In the genomic region with DNA sequence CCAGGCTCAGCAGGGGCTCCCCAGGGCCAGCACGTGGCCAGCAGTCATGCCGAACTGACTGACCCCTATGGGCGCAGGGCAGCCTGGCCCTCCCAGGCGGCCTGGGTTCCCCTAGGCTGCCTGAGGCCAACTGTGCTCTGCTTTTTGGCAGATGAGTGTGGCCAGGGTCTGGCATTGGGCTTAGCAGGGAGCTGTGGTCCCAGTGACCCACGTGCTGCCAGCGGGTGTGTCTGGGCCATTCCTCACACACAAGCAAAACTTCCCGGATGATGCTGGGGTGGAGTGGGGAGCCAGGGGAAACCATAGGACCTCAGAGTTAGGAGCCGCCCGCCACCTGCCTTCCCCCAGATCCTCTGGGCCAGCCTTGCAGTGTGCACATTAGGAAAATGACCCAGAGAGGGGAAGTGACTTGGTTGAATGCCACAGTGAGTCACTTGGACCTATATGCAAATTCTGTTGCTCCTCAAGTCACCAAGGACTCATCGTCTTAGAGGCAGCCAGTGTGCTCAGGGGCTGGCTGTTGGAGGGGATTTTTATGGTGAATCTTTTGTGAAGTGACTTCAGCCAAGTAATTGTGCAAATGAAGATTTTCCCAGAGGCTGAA, we compare ENCODE assay signal across 8 cellular contexts. TPM values are rescaled to one million over a fixed set of nuclear protein-coding genes. Genes with fewer than 3 reads are reported as not detected.
DNase-seq lines count a peak whose midpoint lies in the region; ATAC-seq, FAIRE-seq and TF ChIP-seq lines count a peak whose summit lies in the region.

No MANE protein-coding gene starts in this region.

- in situ Hi-C loops in gastrocnemius medialis (cut with MboI; ENCODE audit: low sequenced_read_pairs in 4 of 4) = loop anchor here in 3 of 4 donors (10.0 to 25.0 kb wide), 3 partner anchors 71 to 328 kb away; a partner anchor contains a TSS

- no peak for TF ChIP-seq CTCF in OCI-LY1 (IDR thresholded peaks at IDR 0.05; ENCODE audit: low read length)
- TF ChIP-seq CTCF in colonic mucosa (IDR thresholded peaks at IDR 0.05) = no peak
- TF ChIP-seq CTCF in gastrocnemius medialis (IDR thresholded peaks at IDR 0.05 in 4 of 5, conservative IDR thresholded peaks at IDR 0.05 in 1 of 5) = no peak
- no peak for TF ChIP-seq CTCF in D721Med (IDR thresholded peaks at IDR 0.05; ENCODE audit: insufficient read depth, missing control alignments)

- H3K9ac ChIP-seq in OCI-LY1 (ENCODE audit: low read length) (peak overlapping the region; percentile 69), colonic mucosa (ENCODE audit: low read depth in 2 of 2, low read length in 2 of 2) (no peak overlapping the region)

- no peaks in the 10 kb centered on the region for H3K9me2 ChIP-seq in OCI-LY1 (ENCODE audit: low read depth, low read length)

- H4K20me1 ChIP-seq in OCI-LY1 (ENCODE audit: insufficient read depth, low read length) = no peaks in the 10 kb centered on the region

- H3K36me3 ChIP-seq in OCI-LY1 (ENCODE audit: insufficient read depth, low read length) = peaks cover 4% of the 10 kb centered on the region; the same call in 1 of the 2 replicates
- H3K36me3 ChIP-seq in colonic mucosa = no peaks in the 10 kb centered on the region
- no peaks in the 10 kb centered on the region for H3K36me3 ChIP-seq in gastrocnemius medialis

- H2AFZ ChIP-seq in OCI-LY1 (ENCODE audit: low read length) = no peak overlapping the region

- FAIRE-seq in D721Med (lab: Jason Lieb, UNC) = no peak

- peak overlapping the region; percentile 70 for H3K4me2 ChIP-seq in OCI-LY1 (ENCODE audit: low read length)

- H3F3A ChIP-seq in OCI-LY1 (ENCODE audit: insufficient read depth, low read length) = peaks cover 19% of the 10 kb centered on the region; the same call in 1 of the 2 replicates

- no peaks in the 10 kb centered on the region for H3K27me3 ChIP-seq in OCI-LY1 (ENCODE audit: insufficient read depth, low read length)
- H3K27me3 ChIP-seq in colonic mucosa = no peaks in the 10 kb centered on the region
- H3K27me3 ChIP-seq in gastrocnemius medialis = no peaks in the 10 kb centered on the region

- H3K4me1 ChIP-seq in OCI-LY1 (ENCODE audit: insufficient read depth, low read length, severe bottlenecking) (peaks cover 96% of the 10 kb centered on the region), colonic mucosa (peaks cover 8% of the 10 kb centered on the region), gastrocnemius medialis (peaks cover 30 to 31% of the 10 kb centered on the region in 2 donors)

- H3K4me3 ChIP-seq in OCI-LY1 (ENCODE audit: low read depth, low read length, poor library complexity, severe bottlenecking) = peak overlapping the region; percentile 69
- H3K4me3 ChIP-seq in colonic mucosa = no peak overlapping the region
- H3K4me3 ChIP-seq in gastrocnemius medialis = no peak overlapping the region

- TF ChIP-seq POLR2A in gastrocnemius medialis (IDR thresholded peaks at IDR 0.05) = no peak

- peak; percentile 27 for DNase-seq in stimulated activated CD8-positive, alpha-beta memory T cell treated with anti-CD3 and anti-CD28 coated beads, Interleukin-12 subunit alpha, Interleukin-12 subunit beta, amount 100 ng/mL, for 1 hour (ENCODE audit: low read depth)
- no peak for DNase-seq in stimulated activated CD8-positive, alpha-beta memory T cell treated with anti-CD3 and anti-CD28 coated beads, Interleukin-4, amount 100 ng/mL, for 48 hours
- no peak for DNase-seq in colonic mucosa
- DNase-seq in gastrocnemius medialis = peak in 1 of 2 donors; percentile 20
- no peak for DNase-seq in D721Med (ENCODE audit: insufficient read length, low spot score)
- DNase-seq in NCI-H1105 (lab: John Stamatoyannopoulos, UW) = no peak

- ATAC-seq in HG02798 (IDR thresholded peaks at IDR 0.05; ENCODE audit: poor library complexity, unreplicated experiment) = peak; percentile 68
- peak; percentile 13 to 24 for ATAC-seq in gastrocnemius medialis

- intact Hi-C loops in colonic mucosa (cut with DNase I) = no loop called here
- intact Hi-C loops in gastrocnemius medialis (cut with DNase I; ENCODE audit: low total_unique reads) = no loop called here

- no peaks in the 10 kb centered on the region for H3K79me2 ChIP-seq in OCI-LY1 (ENCODE audit: insufficient read depth, low read length)

- H3K9me3 ChIP-seq in OCI-LY1 (ENCODE audit: low read length) (no peaks in the 10 kb centered on the region), colonic mucosa (no peaks in the 10 kb centered on the region), gastrocnemius medialis (no peaks in the 10 kb centered on the region)

- peak overlapping the region; percentile 99 for H3K27ac ChIP-seq in OCI-LY1 (ENCODE audit: low read depth, low read length, poor library complexity, severe bottlenecking)
- H3K27ac ChIP-seq in colonic mucosa = peak overlapping the region; percentile 42
- H3K27ac ChIP-seq in gastrocnemius medialis = peak overlapping the region; percentile 47 to 65 (median 57)

RNA-seq across cellular contexts. Expression of a gene that starts 6.6 kb away (rescaled TPM):
- total RNA-seq in colonic mucosa (1 to 10 TPM; 1.5 to 2.5 TPM), gastrocnemius medialis (1 to 10 TPM in 3 of 4 donors, under 1 TPM in 1; 0.39 to 3.6 (median 1.2) TPM)

Comparison
In these comparisons a context has a peak if more than half of its experiments do, and no peak if none do; other contexts are left out.
1. H3K27ac ChIP-seq: peak in every context shown above with its lines; median percentile 99 in OCI-LY1; 57 in gastrocnemius medialis; 42 in colonic mucosa.